33 cellular contexts compared by ENCODE assay signal in genomic region chr21:42024261-42024877, GRCh38. TPM values are rescaled to one million over a fixed set of nuclear protein-coding genes. Genes with fewer than 3 reads are reported as not detected.
"Had no signal": no experiment of that assay in that cellular context is flagged by ENCODE, and none has a peak within 500 bp of the region (broad histone marks: within the 10 kb centered on the region; RNA-seq: fewer than 3 reads in every experiment).

No MANE protein-coding gene starts in this region.

- H3K27me3 ChIP-seq: breast epithelium, hepatocyte, pancreas had no signal

- H2AFZ ChIP-seq: hepatocyte had no signal

- H3K9me3 ChIP-seq: breast epithelium, gastroesophageal sphincter, left ventricle myocardium inferior, pancreas, psoas muscle, stomach, tibial artery had no signal

- H3K4me3 ChIP-seq: breast epithelium, gastroesophageal sphincter, hepatocyte, left ventricle myocardium inferior, pancreas, psoas muscle, stomach, tibial artery had no signal

- FAIRE-seq: colon, pancreas had no signal

- H3K36me3 ChIP-seq: breast epithelium, gastroesophageal sphincter, left ventricle myocardium inferior, pancreas, stomach, tibial artery had no signal

- DNase-seq: activated CD4-positive, alpha-beta memory T cell treated with anti-CD3 and anti-CD28 coated beads for 36 hours; activated CD4-positive, alpha-beta T cell treated with anti-CD3 and anti-CD28 coated beads for 48 hours; activated CD4-positive, CD25-positive, alpha-beta regulatory T cell; activated CD8-positive, alpha-beta memory T cell treated with anti-CD3 and anti-CD28 coated beads, Interleukin-2, amount 50 U/mL, for 4 hours; activated gamma-delta T cell; activated naive CD4-positive, alpha-beta T cell treated with anti-CD3 and anti-CD28 coated beads, Interleukin-2, amount 10 ng/mL, durations not matched to agents 7 days and 5 days; activated T-cell treated with anti-CD3 and anti-CD28 coated beads, Interleukin-2, amount 50 U/mL, for 1 hour; amniotic stem cell; effector memory CD4-positive, alpha-beta T cell; islet precursor cell; left ventricle myocardium inferior; pancreas; psoas muscle; stimulated activated CD4-positive, alpha-beta T cell treated with anti-CD3 and anti-CD28 coated beads, Interleukin-15, amount 100 ng/mL, for 24 hours; stimulated activated CD4-positive, alpha-beta T cell treated with anti-CD3 and anti-CD28 coated beads, Interleukin-2, amount 100 ng/mL, for 24 hours; stimulated activated naive B cell treated with anti-CD40 and anti-IgM and Interleukin-4, amounts not matched to agents 10 μg/mL and 1 μg/mL and 100 μg/mL, for 72 hours; stomach; T-helper 1 cell had no signal

- ATAC-seq: gastroesophageal sphincter; pancreas; psoas muscle; stimulated activated naive B cell treated with anti-CD40 and anti-IgM and Interleukin-4, amounts not matched to agents 10 μg/mL and 1 μg/mL and 100 μg/mL, for 72 hours had no signal

- H3K27ac ChIP-seq: breast epithelium, gastroesophageal sphincter, hepatocyte, left ventricle myocardium inferior, pancreas, psoas muscle, stomach, tibial artery had no signal

- H3K79me2 ChIP-seq: hepatocyte had no signal

- H3K4me1 ChIP-seq: breast epithelium, gastroesophageal sphincter, pancreas, psoas muscle, stomach, tibial artery had no signal

- H3K4me2 ChIP-seq: hepatocyte had no signal

RNA-seq across cellular contexts. Expression of gene UMODL1, which starts 46.7 kb away (rescaled TPM):
- total RNA-seq: activated CD4-positive, alpha-beta memory T cell treated with anti-CD3 and anti-CD28 coated beads for 36 hours; activated CD8-positive, alpha-beta memory T cell treated with anti-CD3 and anti-CD28 coated beads for 36 hours; activated T-helper 1 cell treated with anti-CD3 and anti-CD28 coated beads, Interleukin-12 subunit alpha, Interleukin-12 subunit beta, Interleukin-2, Interleukin-4 antibody, amounts not matched to agents 30 ng/mL and 10 ng/mL and 1 ng/mL, durations not matched to agents 14 hours and 24 hours and 36 hours; breast epithelium; dermis microvascular lymphatic vessel endothelial cell; endothelial cell of umbilical vein; fibroblast of lung; fibroblast of villous mesenchyme; gastroesophageal sphincter; lung microvascular endothelial cell; mesenteric fat pad; mucosa of gallbladder; psoas muscle; urinary bladder had no signal
- polyA plus RNA-seq: endothelial cell of umbilical vein, fibroblast of lung, psoas muscle, stomach, urinary bladder had no signal
